In the genomic region with DNA sequence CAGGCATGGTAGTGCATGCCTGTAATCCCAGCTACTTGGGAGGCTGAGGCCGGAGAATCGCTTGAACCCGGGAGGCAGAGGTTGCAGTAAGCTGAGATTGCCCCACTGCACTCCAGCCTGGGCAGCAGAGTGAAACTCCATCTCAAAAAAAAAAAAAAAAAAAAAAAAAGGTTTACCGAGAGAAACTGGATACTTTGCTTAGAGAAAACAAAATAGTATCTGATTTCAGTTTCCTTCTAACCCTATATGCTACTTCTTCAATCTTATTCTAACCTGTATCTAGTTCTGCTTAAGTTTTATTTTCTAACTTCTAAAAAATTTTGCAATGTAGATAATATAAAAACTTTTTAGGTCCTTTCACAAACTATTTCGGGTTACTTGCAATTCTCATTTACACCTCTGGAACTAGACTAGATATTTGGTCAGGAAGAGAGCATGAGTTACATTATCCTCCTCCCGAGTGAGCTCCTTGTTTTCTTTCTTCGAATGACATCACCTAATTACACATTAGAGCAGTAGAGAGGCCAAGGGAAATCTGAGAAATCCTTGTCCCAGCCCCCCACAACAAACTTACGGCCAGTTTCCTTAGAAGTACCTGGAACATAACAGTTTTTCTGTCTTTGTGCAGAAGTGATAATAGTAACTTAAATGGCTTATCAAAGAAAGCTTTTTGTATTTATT, we compare ENCODE assay signal across 1 cellular context.
TF ChIP-seq lines count a peak whose summit lies in the region.

No MANE protein-coding gene starts in this region.

TF ChIP-seq in HEK293, 187 proteins besides CTCF, POLR2A, EP300 and RAD21 (continued from another document):
- TF ChIP-seq PATZ1 (tag by site-specific recombination; IDR thresholded peaks at IDR 0.05) (peak; percentile 57; the same call in 1 of the 2 replicates), ZNF416 (tag by site-specific recombination; IDR thresholded peaks at IDR 0.05) (no peak), ZNF10 (tag by site-specific recombination; IDR thresholded peaks at IDR 0.05) (0 out of 2 replicates have a peak, but pooled peaks have one; percentile 14), ZNF629 (tag by site-specific recombination; IDR thresholded peaks at IDR 0.05) (peak; percentile 58), ELK4 (IDR thresholded peaks at IDR 0.05; ENCODE audit: borderline replicate concordance, low read depth, low read length) (no peak), WT1 (tag by site-specific recombination; IDR thresholded peaks at IDR 0.05) (0 out of 2 replicates have a peak, but pooled peaks have one; percentile 18), ZNF518A (tag by site-specific recombination; conservative IDR thresholded peaks at IDR 0.05; ENCODE audit: low read depth) (no peak), KLF16 (tag by site-specific recombination; IDR thresholded peaks at IDR 0.05) (no peak)
- TF ChIP-seq, protein P1, sequence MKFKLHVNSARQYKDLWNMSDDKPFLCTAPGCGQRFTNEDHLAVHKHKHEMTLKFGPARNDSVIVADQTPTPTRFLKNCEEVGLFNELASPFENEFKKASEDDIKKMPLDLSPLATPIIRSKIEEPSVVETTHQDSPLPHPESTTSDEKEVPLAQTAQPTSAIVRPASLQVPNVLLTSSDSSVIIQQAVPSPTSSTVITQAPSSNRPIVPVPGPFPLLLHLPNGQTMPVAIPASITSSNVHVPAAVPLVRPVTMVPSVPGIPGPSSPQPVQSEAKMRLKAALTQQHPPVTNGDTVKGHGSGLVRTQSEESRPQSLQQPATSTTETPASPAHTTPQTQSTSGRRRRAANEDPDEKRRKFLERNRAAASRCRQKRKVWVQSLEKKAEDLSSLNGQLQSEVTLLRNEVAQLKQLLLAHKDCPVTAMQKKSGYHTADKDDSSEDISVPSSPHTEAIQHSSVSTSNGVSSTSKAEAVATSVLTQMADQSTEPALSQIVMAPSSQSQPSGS (tag by site-specific recombination; IDR thresholded peaks at IDR 0.05; ENCODE audit: low read depth) = peak; percentile 91
